ENCODE assay signal across 17 cellular contexts in genomic region chr9:109017061-109017460, GRCh38. TPM values are rescaled to one million over a fixed set of nuclear protein-coding genes. Genes with fewer than 3 reads are reported as not detected.
DNase-seq lines count a peak whose midpoint lies in the region; ATAC-seq, FAIRE-seq and TF ChIP-seq lines count a peak whose summit lies in the region.
"Had no signal": no experiment of that assay in that cellular context is flagged by ENCODE, and none has a peak within 500 bp of the region (broad histone marks: within the 10 kb centered on the region; RNA-seq: fewer than 3 reads in every experiment).

No MANE protein-coding gene starts in this region.

- peaks cover 12% of the 10 kb centered on the region; the same call in 1 of the 2 replicates for H4K20me1 ChIP-seq in BLaER1

- no peak for TF ChIP-seq POLR2A in body of pancreas (IDR thresholded peaks at IDR 0.05)

- intact Hi-C loops in body of pancreas (cut with DNase I), result no loop called here
- intact Hi-C loops in kidney (cut with DNase I), result no loop called here

- peak; percentile 45 for DNase-seq in M059J (ENCODE audit: low read depth)
- peak; percentile 22 to 63 (median 54) for DNase-seq in body of pancreas
- DNase-seq in kidney, result no peak
- DNase-seq in NCI-H128 (lab: John Stamatoyannopoulos, UW; ENCODE audit: unreplicated experiment), result no peak
- DNase-seq in substantia nigra (lab: John Stamatoyannopoulos, UW), result no peak
- no peak for DNase-seq in foreskin melanocyte
- DNase-seq: AML-193; Calu3; CD4-positive, alpha-beta T cell; DMS79; NCI-H1092; NCI-H1930; NCI-H2227 treated with DMSO at 0.1 percent for 48 hours; NCI-H526 treated with DMSO at 0.1 percent for 48 hours had no signal

- H3K27me3 ChIP-seq in BLaER1 (no peaks in the 10 kb centered on the region), body of pancreas (no peaks in the 10 kb centered on the region)

- H3K4me1 ChIP-seq in BLaER1 (peaks cover 73% of the 10 kb centered on the region), body of pancreas (peaks cover 22% of the 10 kb centered on the region), kidney (ENCODE audit: control insufficient read depth in 1 of 2, insufficient read depth in 1 of 2, low read depth in 1 of 2, low read length in 2 of 2) (peaks cover 14 to 30% of the 10 kb centered on the region in 2 donors)

- no peak for FAIRE-seq in kidney (lab: Jason Lieb, UNC)

- H3K4me2 ChIP-seq in BLaER1, result peak overlapping the region; percentile 74

- H3K9me3 ChIP-seq in BLaER1 (no peaks in the 10 kb centered on the region), body of pancreas (no peaks in the 10 kb centered on the region), kidney (ENCODE audit: control insufficient read depth in 1 of 2, low read length in 2 of 2) (no peaks in the 10 kb centered on the region)

- H3K36me3 ChIP-seq in BLaER1, result peaks cover 33% of the 10 kb centered on the region
- no peaks in the 10 kb centered on the region for H3K36me3 ChIP-seq in body of pancreas (replicated peaks in 1 of 2; ENCODE audit: insufficient read depth in 1 of 2, low read depth in 2 of 2)
- H3K36me3 ChIP-seq in kidney (ENCODE audit: control insufficient read depth in 1 of 2, insufficient read depth in 2 of 2, low read length in 2 of 2), result peaks cover 0 to 2% of the 10 kb centered on the region in 2 donors

- peak overlapping the region; percentile 58; the same call in 1 of the 2 replicates for H3K9ac ChIP-seq in BLaER1
- H3K9ac ChIP-seq in kidney (ENCODE audit: low read length in 2 of 2), result no peak overlapping the region

- TF ChIP-seq CTCF in body of pancreas (IDR thresholded peaks at IDR 0.05) (no peak), kidney (IDR thresholded peaks at IDR 0.05; ENCODE audit: borderline replicate concordance, extremely low read depth, insufficient read depth) (no peak)

- ATAC-seq in body of pancreas, result no peak
- no peak for ATAC-seq in GM18870 (IDR thresholded peaks at IDR 0.05; ENCODE audit: unreplicated experiment)

- H3K27ac ChIP-seq in BLaER1, result peak overlapping the region; percentile 59
- H3K27ac ChIP-seq in body of pancreas, result peak overlapping the region in 1 of 4 donors; percentile 15
- peak overlapping the region; percentile 7 to 10 for H3K27ac ChIP-seq in kidney (ENCODE audit: low read depth in 2 of 2, low read length in 2 of 2)
- H3K27ac ChIP-seq in substantia nigra (ENCODE audit: low read depth, low read length, poor library complexity, severe bottlenecking), result no peak overlapping the region
- H3K27ac ChIP-seq: SK-N-MC had no signal

- no peak overlapping the region for H3K4me3 ChIP-seq in BLaER1
- H3K4me3 ChIP-seq in body of pancreas, result no peak overlapping the region
- H3K4me3 ChIP-seq in kidney (ENCODE audit: low read length in 2 of 2), result no peak overlapping the region
- H3K4me3 ChIP-seq: SK-N-MC had no signal

RNA-seq across cellular contexts. Expression of gene CTNNAL1, which starts 3.8 kb away (rescaled TPM):
- total RNA-seq in M059J (2014; rRNA removed; shearing (Covaris generic)), result 105 and 168 TPM in 2 replicates
- total RNA-seq in body of pancreas, result 10 to 100 TPM; 15.8 to 23.9 TPM
- 38.6 TPM for total RNA-seq in kidney
- 54.8 TPM for polyA plus RNA-seq in kidney (ENCODE audit: insufficient read depth, low read depth, low replicate concordance)

Comparison
In these comparisons a context has a peak if more than half of its experiments do, and no peak if none do; other contexts are left out.
1. DNase-seq: peak in M059J (single experiment) and body of pancreas (4 of 4); none in kidney (single experiment), NCI-H128 (single experiment), substantia nigra (0 of 49) and foreskin melanocyte (single experiment).